In genomic region chr15:32683906-32684584, GRCh38 we compare ENCODE assay signal across 1 cellular context.
TF ChIP-seq lines count a peak whose summit lies in the region.

No MANE protein-coding gene starts in this region.

TF ChIP-seq in IMR-90, 13 proteins besides CTCF, POLR2A, EP300 and RAD21 (continued from another document):
- no peak for TF ChIP-seq MXI1 (IDR thresholded peaks at IDR 0.05; ENCODE audit: borderline replicate concordance, low read depth, low read length)
- TF ChIP-seq SMC3 (IDR thresholded peaks at IDR 0.05; ENCODE audit: low read depth, low read length): no peak
- TF ChIP-seq RFX5 (IDR thresholded peaks at IDR 0.05; ENCODE audit: low read depth, low read length): no peak
- 0 out of 2 replicates have a peak, but pooled peaks have one; percentile 29 for TF ChIP-seq FOS (IDR thresholded peaks at IDR 0.05; ENCODE audit: low read depth, low read length)
- peak; percentile 67; the same call in 1 of the 2 replicates for TF ChIP-seq CEBPB (IDR thresholded peaks at IDR 0.05; ENCODE audit: low read depth, low read length)
- no peak for TF ChIP-seq RCOR1 (IDR thresholded peaks at IDR 0.05; ENCODE audit: insufficient replicate concordance, low read length)
